In genomic region chr5:77910789-77911188, GRCh38 we compare ENCODE assay signal across 2 cellular contexts.
TF ChIP-seq lines count a peak whose summit lies in the region.

No MANE protein-coding gene starts in this region.

TF ChIP-seq in GM23338, 12 proteins besides CTCF, POLR2A, EP300 and RAD21:
- TF ChIP-seq, protein P1, sequence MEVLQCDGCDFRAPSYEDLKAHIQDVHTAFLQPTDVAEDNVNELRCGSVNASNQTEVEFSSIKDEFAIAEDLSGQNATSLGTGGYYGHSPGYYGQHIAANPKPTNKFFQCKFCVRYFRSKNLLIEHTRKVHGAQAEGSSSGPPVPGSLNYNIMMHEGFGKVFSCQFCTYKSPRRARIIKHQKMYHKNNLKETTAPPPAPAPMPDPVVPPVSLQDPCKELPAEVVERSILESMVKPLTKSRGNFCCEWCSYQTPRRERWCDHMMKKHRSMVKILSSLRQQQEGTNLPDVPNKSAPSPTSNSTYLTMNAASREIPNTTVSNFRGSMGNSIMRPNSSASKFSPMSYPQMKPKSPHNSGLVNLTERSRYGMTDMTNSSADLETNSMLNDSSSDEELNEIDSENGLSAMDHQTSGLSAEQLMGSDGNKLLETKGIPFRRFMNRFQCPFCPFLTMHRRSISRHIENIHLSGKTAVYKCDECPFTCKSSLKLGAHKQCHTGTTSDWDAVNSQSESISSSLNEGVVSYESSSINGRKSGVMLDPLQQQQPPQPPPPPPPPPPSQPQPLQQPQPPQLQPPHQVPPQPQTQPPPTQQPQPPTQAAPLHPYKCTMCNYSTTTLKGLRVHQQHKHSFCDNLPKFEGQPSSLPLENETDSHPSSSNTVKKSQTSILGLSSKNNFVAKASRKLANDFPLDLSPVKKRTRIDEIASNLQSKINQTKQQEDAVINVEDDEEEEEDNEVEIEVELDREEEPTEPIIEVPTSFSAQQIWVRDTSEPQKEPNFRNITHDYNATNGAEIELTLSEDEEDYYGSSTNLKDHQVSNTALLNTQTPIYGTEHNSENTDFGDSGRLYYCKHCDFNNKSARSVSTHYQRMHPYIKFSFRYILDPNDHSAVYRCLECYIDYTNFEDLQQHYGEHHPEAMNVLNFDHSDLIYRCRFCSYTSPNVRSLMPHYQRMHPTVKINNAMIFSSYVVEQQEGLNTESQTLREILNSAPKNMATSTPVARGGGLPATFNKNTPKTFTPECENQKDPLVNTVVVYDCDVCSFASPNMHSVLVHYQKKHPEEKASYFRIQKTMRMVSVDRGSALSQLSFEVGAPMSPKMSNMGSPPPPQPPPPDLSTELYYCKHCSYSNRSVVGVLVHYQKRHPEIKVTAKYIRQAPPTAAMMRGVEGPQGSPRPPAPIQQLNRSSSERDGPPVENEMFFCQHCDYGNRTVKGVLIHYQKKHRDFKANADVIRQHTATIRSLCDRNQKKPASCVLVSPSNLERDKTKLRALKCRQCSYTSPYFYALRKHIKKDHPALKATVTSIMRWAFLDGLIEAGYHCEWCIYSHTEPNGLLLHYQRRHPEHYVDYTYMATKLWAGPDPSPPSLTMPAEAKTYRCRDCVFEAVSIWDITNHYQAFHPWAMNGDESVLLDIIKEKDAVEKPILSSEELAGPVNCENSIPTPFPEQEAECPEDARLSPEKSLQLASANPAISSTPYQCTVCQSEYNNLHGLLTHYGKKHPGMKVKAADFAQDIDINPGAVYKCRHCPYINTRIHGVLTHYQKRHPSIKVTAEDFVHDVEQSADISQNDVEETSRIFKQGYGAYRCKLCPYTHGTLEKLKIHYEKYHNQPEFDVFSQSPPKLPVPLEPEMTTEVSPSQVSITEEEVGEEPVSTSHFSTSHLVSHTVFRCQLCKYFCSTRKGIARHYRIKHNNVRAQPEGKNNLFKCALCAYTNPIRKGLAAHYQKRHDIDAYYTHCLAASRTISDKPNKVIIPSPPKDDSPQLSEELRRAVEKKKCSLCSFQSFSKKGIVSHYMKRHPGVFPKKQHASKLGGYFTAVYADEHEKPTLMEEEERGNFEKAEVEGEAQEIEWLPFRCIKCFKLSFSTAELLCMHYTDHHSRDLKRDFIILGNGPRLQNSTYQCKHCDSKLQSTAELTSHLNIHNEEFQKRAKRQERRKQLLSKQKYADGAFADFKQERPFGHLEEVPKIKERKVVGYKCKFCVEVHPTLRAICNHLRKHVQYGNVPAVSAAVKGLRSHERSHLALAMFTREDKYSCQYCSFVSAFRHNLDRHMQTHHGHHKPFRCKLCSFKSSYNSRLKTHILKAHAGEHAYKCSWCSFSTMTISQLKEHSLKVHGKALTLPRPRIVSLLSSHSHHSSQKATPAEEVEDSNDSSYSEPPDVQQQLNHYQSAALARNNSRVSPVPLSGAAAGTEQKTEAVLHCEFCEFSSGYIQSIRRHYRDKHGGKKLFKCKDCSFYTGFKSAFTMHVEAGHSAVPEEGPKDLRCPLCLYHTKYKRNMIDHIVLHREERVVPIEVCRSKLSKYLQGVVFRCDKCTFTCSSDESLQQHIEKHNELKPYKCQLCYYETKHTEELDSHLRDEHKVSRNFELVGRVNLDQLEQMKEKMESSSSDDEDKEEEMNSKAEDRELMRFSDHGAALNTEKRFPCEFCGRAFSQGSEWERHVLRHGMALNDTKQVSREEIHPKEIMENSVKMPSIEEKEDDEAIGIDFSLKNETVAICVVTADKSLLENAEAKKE (CRISPR knock-in tag; IDR thresholded peaks at IDR 0.05), result no peak
- no peak for TF ChIP-seq CREB1 (CRISPR knock-in tag; IDR thresholded peaks at IDR 0.05; ENCODE audit: low read depth)
- TF ChIP-seq JUNB (IDR thresholded peaks at IDR 0.05; ENCODE audit: unreplicated experiment), result no peak
- no peak for TF ChIP-seq ZNF331 (CRISPR knock-in tag; IDR thresholded peaks at IDR 0.05; ENCODE audit: low read depth)
- no peak for TF ChIP-seq EZH2 (IDR thresholded peaks at IDR 0.05; ENCODE audit: low read depth, unreplicated experiment)
- no peak for TF ChIP-seq NANOG (IDR thresholded peaks at IDR 0.05; ENCODE audit: borderline replicate concordance)
- TF ChIP-seq STAT1 (IDR thresholded peaks at IDR 0.05; ENCODE audit: unreplicated experiment), result no peak
- TF ChIP-seq EZH2phosphoT487 (IDR thresholded peaks at IDR 0.05; ENCODE audit: unreplicated experiment), result no peak
- TF ChIP-seq ETS1 (IDR thresholded peaks at IDR 0.05), result no peak

TF ChIP-seq in WTC11, 78 proteins besides CTCF, POLR2A, EP300 and RAD21 (continued from another document):
- TF ChIP-seq, protein P2, sequence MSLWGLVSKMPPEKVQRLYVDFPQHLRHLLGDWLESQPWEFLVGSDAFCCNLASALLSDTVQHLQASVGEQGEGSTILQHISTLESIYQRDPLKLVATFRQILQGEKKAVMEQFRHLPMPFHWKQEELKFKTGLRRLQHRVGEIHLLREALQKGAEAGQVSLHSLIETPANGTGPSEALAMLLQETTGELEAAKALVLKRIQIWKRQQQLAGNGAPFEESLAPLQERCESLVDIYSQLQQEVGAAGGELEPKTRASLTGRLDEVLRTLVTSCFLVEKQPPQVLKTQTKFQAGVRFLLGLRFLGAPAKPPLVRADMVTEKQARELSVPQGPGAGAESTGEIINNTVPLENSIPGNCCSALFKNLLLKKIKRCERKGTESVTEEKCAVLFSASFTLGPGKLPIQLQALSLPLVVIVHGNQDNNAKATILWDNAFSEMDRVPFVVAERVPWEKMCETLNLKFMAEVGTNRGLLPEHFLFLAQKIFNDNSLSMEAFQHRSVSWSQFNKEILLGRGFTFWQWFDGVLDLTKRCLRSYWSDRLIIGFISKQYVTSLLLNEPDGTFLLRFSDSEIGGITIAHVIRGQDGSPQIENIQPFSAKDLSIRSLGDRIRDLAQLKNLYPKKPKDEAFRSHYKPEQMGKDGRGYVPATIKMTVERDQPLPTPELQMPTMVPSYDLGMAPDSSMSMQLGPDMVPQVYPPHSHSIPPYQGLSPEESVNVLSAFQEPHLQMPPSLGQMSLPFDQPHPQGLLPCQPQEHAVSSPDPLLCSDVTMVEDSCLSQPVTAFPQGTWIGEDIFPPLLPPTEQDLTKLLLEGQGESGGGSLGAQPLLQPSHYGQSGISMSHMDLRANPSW (CRISPR knock-in tag; conservative IDR thresholded peaks at IDR 0.05; ENCODE audit: low read depth), result no peak
- TF ChIP-seq NR2C2 (CRISPR knock-in tag; IDR thresholded peaks at IDR 0.05) (no peak), ZNF232 (CRISPR knock-in tag; IDR thresholded peaks at IDR 0.05) (no peak), USF2 (CRISPR knock-in tag; IDR thresholded peaks at IDR 0.05) (no peak), ZNF423 (CRISPR knock-in tag; IDR thresholded peaks at IDR 0.05) (no peak)
- TF ChIP-seq, protein P3, sequence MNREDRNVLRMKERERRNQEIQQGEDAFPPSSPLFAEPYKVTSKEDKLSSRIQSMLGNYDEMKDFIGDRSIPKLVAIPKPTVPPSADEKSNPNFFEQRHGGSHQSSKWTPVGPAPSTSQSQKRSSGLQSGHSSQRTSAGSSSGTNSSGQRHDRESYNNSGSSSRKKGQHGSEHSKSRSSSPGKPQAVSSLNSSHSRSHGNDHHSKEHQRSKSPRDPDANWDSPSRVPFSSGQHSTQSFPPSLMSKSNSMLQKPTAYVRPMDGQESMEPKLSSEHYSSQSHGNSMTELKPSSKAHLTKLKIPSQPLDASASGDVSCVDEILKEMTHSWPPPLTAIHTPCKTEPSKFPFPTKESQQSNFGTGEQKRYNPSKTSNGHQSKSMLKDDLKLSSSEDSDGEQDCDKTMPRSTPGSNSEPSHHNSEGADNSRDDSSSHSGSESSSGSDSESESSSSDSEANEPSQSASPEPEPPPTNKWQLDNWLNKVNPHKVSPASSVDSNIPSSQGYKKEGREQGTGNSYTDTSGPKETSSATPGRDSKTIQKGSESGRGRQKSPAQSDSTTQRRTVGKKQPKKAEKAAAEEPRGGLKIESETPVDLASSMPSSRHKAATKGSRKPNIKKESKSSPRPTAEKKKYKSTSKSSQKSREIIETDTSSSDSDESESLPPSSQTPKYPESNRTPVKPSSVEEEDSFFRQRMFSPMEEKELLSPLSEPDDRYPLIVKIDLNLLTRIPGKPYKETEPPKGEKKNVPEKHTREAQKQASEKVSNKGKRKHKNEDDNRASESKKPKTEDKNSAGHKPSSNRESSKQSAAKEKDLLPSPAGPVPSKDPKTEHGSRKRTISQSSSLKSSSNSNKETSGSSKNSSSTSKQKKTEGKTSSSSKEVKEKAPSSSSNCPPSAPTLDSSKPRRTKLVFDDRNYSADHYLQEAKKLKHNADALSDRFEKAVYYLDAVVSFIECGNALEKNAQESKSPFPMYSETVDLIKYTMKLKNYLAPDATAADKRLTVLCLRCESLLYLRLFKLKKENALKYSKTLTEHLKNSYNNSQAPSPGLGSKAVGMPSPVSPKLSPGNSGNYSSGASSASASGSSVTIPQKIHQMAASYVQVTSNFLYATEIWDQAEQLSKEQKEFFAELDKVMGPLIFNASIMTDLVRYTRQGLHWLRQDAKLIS (CRISPR knock-in tag; IDR thresholded peaks at IDR 0.05; ENCODE audit: borderline replicate concordance), result no peak
